26 cellular contexts compared by ENCODE assay signal in genomic region chrX:36609653-36610585, GRCh38.
A peak's percentile ranks its signal among the peaks of the same experiment; 100 is the strongest.
DNase-seq lines count a peak whose midpoint lies in the region; ATAC-seq, FAIRE-seq and TF ChIP-seq lines count a peak whose summit lies in the region.
"Had no signal": no experiment of that assay in that cellular context is flagged by ENCODE, and none has a peak within 500 bp of the region (broad histone marks: within the 10 kb centered on the region; RNA-seq: fewer than 3 reads in every experiment).

No MANE protein-coding gene starts in this region.

- no peak for FAIRE-seq in GM12878 (lab: Jason Lieb, UNC)
- FAIRE-seq: A204.1 had no signal

- H3K4me1 ChIP-seq in OCI-LY3 (ENCODE audit: low read length) (peaks cover 24% of the 10 kb centered on the region), GM12878 (ENCODE audit: control insufficient read depth, insufficient read depth, low read length) (no peaks in the 10 kb centered on the region)
- H3K4me1 ChIP-seq: BE2C, Caco-2, gastroesophageal sphincter, upper lobe of right lung had no signal

- RAD21 ChIA-PET in GM12878 (lab: Charles Lee; ENCODE audit: unreplicated experiment), result interaction anchor here (0.6 kb wide), 1 partner anchor 1200 kb away, joined by 3 read pairs; no protein-coding TSS in a partner anchor

- H3K9me3 ChIP-seq in OCI-LY3 (ENCODE audit: insufficient read depth, low read length) (no peaks in the 10 kb centered on the region), GM12878 (replicated peaks; ENCODE audit: control insufficient read depth, insufficient read depth, low read length) (no peaks in the 10 kb centered on the region)
- H3K9me3 ChIP-seq: BE2C, Caco-2, gastroesophageal sphincter, SK-N-SH, upper lobe of right lung had no signal

- no peaks in the 10 kb centered on the region for H3K36me3 Mint-ChIP-seq in chondrocyte (ENCODE audit: low read depth)
- H3K36me3 Mint-ChIP-seq: activated CD4-positive, alpha-beta memory T cell treated with anti-CD3 and anti-CD28 coated beads for 36 hours; naive B cell had no signal

- intact Hi-C loops in GM12878 (cut with micrococcal nuclease; ENCODE audit: unreplicated experiment), result no loop called here

- peak overlapping the region; percentile 42 for H3K4me3 ChIP-seq in OCI-LY3 (ENCODE audit: low read length)
- H3K4me3 ChIP-seq in GM12878, result no peak overlapping the region
- H3K4me3 ChIP-seq: gastroesophageal sphincter, GM23338, upper lobe of right lung had no signal

- TF ChIP-seq RAD21 in GM12878 (IDR thresholded peaks at IDR 0.05; ENCODE audit: insufficient read depth, low read depth, low read length), result no peak

- no peaks in the 10 kb centered on the region for H3K27me3 ChIP-seq in OCI-LY3 (ENCODE audit: low read depth, low read length)
- no peaks in the 10 kb centered on the region; a peak in 1 of 4 replicates for H3K27me3 ChIP-seq in GM12878 (replicated peaks in 1 of 2; ENCODE audit: control insufficient read depth in 2 of 2, insufficient read depth in 2 of 2, low read length in 1 of 2)
- H3K27me3 ChIP-seq: BE2C, gastroesophageal sphincter, upper lobe of right lung had no signal

- ATAC-seq in GM12878, result peak; percentile 66
- ATAC-seq: esophagus mucosa, gastroesophageal sphincter, GM23338, right cardiac atrium, upper lobe of right lung had no signal

- DNase-seq in SIG-M5 treated with dmso at 0.1 percent for 504 hours (lab: John Stamatoyannopoulos, UW; ENCODE audit: unreplicated experiment) (peak; percentile 2), SIG-M5 (lab: John Stamatoyannopoulos, UW) (no peak), GM12878 (ENCODE audit: low read depth, low spot score) (no peak), dermis blood vessel endothelial cell (no peak), chondrocyte (ENCODE audit: low spot score) (no peak), EL (no peak), epidermal melanocyte (ENCODE audit: insufficient read length, low spot score) (no peak)
- DNase-seq: activated CD4-positive, alpha-beta memory T cell treated with anti-CD3 and anti-CD28 coated beads for 36 hours; activated CD4-positive, CD25-positive, alpha-beta regulatory T cell; activated gamma-delta T cell; BE2C; Caco-2; kidney; mammary epithelial cell; naive B cell; NCI-H1436 treated with DMSO at 0.1 percent for 48 hours; NCI-H526; right cardiac atrium; SK-N-SH; T-helper 9 cell; upper lobe of right lung had no signal

- TF ChIP-seq POLR2A in GM12878 (IDR thresholded peaks at IDR 0.05; ENCODE audit: low read depth, low read length), result no peak

- peak overlapping the region; percentile 78 for H3K4me2 ChIP-seq in OCI-LY3 (ENCODE audit: low read length)
- no peak overlapping the region for H3K4me2 ChIP-seq in GM12878 (ENCODE audit: control insufficient read depth, insufficient read depth)
- H3K4me2 ChIP-seq: GM23338, SK-N-SH had no signal

- peak overlapping the region; percentile 70 for H3K27ac ChIP-seq in OCI-LY3 (ENCODE audit: low read length)
- no peak overlapping the region for H3K27ac ChIP-seq in GM12878 (ENCODE audit: control insufficient read depth, insufficient read depth)
- H3K27ac ChIP-seq: gastroesophageal sphincter, upper lobe of right lung had no signal

- POLR2A ChIA-PET in GM12878 (lab: Charles Lee), result no interaction called here

- peak in 1 of 2 experiments; percentile 30; a peak in 1 of 4 replicates for TF ChIP-seq EP300 in GM12878 (IDR thresholded peaks at IDR 0.05; ENCODE audit: borderline replicate concordance in 1 of 2, control insufficient read depth in 1 of 2, low read depth in 2 of 2, low read length in 2 of 2)

- H4K20me1 ChIP-seq in OCI-LY3 (ENCODE audit: insufficient read depth, low read length), result no peaks in the 10 kb centered on the region
- no peaks in the 10 kb centered on the region for H4K20me1 ChIP-seq in GM12878 (ENCODE audit: control insufficient read depth, insufficient read depth)

- H3K36me3 ChIP-seq in OCI-LY3 (replicated peaks; ENCODE audit: low read depth, low read length) (no peaks in the 10 kb centered on the region), GM12878 (ENCODE audit: control insufficient read depth in 2 of 2, insufficient read depth in 2 of 2, low read length in 1 of 2) (no peaks in the 10 kb centered on the region)
- H3K36me3 ChIP-seq: BE2C, gastroesophageal sphincter, upper lobe of right lung had no signal

- H3K9ac ChIP-seq in OCI-LY3 (ENCODE audit: low read length) (no peak overlapping the region), GM12878 (ENCODE audit: control insufficient read depth, insufficient read depth, low read length) (no peak overlapping the region)
- H3K9ac ChIP-seq: SK-N-SH had no signal

- H3K9me3 Mint-ChIP-seq in chondrocyte (ENCODE audit: low read depth), result peaks cover 20% of the 10 kb centered on the region
- H3K9me3 Mint-ChIP-seq: activated CD4-positive, alpha-beta memory T cell treated with anti-CD3 and anti-CD28 coated beads for 36 hours; GM23338 had no signal

- no TSS peak for BruUV-seq in GM12878 (replicated peaks; lab: Mats Ljungman, UMichigan)

- SMC1A ChIA-PET in GM12878 (lab: Charles Lee; ENCODE audit: uncharacterized antibody, unreplicated experiment), result no interaction called here

- CTCF ChIA-PET in GM12878 (lab: Yijun Ruan, JAX), result no interaction called here

- TF ChIP-seq CTCF in OCI-LY3 (IDR thresholded peaks at IDR 0.05; ENCODE audit: low read depth, low read length) (no peak), GM12878 (IDR thresholded peaks at IDR 0.05 in 2 of 3, conservative IDR thresholded peaks at IDR 0.05 in 1 of 3; ENCODE audit: control insufficient read depth in 2 of 3, extremely low read depth in 1 of 3, insufficient read depth in 1 of 3, low read depth in 3 of 3, low read length in 3 of 3) (no peak), chondrocyte (IDR thresholded peaks at IDR 0.05) (no peak)

- no peak overlapping the region for H3K4me3 Mint-ChIP-seq in chondrocyte (ENCODE audit: unreplicated experiment)
- H3K4me3 Mint-ChIP-seq: activated CD4-positive, alpha-beta memory T cell treated with anti-CD3 and anti-CD28 coated beads for 36 hours; GM23338; naive B cell had no signal

- no peaks in the 10 kb centered on the region for H3K27me3 Mint-ChIP-seq in chondrocyte (ENCODE audit: low read depth)
- H3K27me3 Mint-ChIP-seq: activated CD4-positive, alpha-beta memory T cell treated with anti-CD3 and anti-CD28 coated beads for 36 hours; naive B cell had no signal

- in situ Hi-C loops in GM12878 (cut with MboI), result no loop called here

- no peak overlapping the region for H2AFZ ChIP-seq in OCI-LY3 (ENCODE audit: low read depth, low read length)
- no peak overlapping the region for H2AFZ ChIP-seq in GM12878 (ENCODE audit: control insufficient read depth, low read depth, low read length)
- H2AFZ ChIP-seq: GM23338 had no signal

- no peak overlapping the region for H3K27ac Mint-ChIP-seq in chondrocyte (ENCODE audit: unreplicated experiment)
- H3K27ac Mint-ChIP-seq: activated CD4-positive, alpha-beta memory T cell treated with anti-CD3 and anti-CD28 coated beads for 36 hours; GM23338; naive B cell had no signal

- 4% methylated on average over 4 of the region's 4 CpGs for WGBS in GM12878 (ENCODE audit: insufficient coverage, insufficient replicate concordance, low lambda C conversion rate, missing lambda C conversion rate)

- H3K79me2 ChIP-seq in OCI-LY3 (ENCODE audit: low read length), result no peaks in the 10 kb centered on the region
- H3K79me2 ChIP-seq in GM12878 (ENCODE audit: control insufficient read depth, insufficient read depth, low read length), result no peaks in the 10 kb centered on the region

- no peaks in the 10 kb centered on the region for H3K4me1 Mint-ChIP-seq in chondrocyte (ENCODE audit: low read depth)
- H3K4me1 Mint-ChIP-seq: naive B cell had no signal

TF ChIP-seq in GM12878, 131 proteins besides CTCF, POLR2A, EP300 and RAD21:
- no peak for TF ChIP-seq RFX5 (IDR thresholded peaks at IDR 0.05; ENCODE audit: low read depth, low read length)
- no peak for TF ChIP-seq TCF12 (IDR thresholded peaks at IDR 0.05; ENCODE audit: low read depth, low read length)
- TF ChIP-seq ZBED1 (IDR thresholded peaks at IDR 0.05; ENCODE audit: borderline replicate concordance), result no peak
- peak; percentile 57; the same call in 1 of the 2 replicates for TF ChIP-seq SPI1 (IDR thresholded peaks at IDR 0.05; ENCODE audit: borderline replicate concordance, insufficient read depth, low read depth, low read length)
- no peak for TF ChIP-seq ZZZ3 (IDR thresholded peaks at IDR 0.05; ENCODE audit: control insufficient read depth, insufficient read length, low read depth)
- no peak for TF ChIP-seq ZNF274 (IDR thresholded peaks at IDR 0.05; ENCODE audit: insufficient read depth, insufficient read length)
- TF ChIP-seq SIX5 (IDR thresholded peaks at IDR 0.05; ENCODE audit: low read depth, low read length, severe bottlenecking), result no peak
- TF ChIP-seq ETV6 (conservative IDR thresholded peaks at IDR 0.05 in 1 of 2, IDR thresholded peaks at IDR 0.05 in 1 of 2; ENCODE audit: borderline replicate concordance in 1 of 2, low read depth in 1 of 2), result no peak
- TF ChIP-seq ATF7 (IDR thresholded peaks at IDR 0.05; ENCODE audit: low read depth), result peak; percentile 51; the same call in 1 of the 2 replicates
- TF ChIP-seq LARP7 (IDR thresholded peaks at IDR 0.05), result no peak
- no peak for TF ChIP-seq IRF4 (IDR thresholded peaks at IDR 0.05; ENCODE audit: low read depth, low read length)
- TF ChIP-seq NR2F1 (conservative IDR thresholded peaks at IDR 0.05), result peak; percentile 63; the same call in 1 of the 2 replicates
- no peak for TF ChIP-seq CBX5 (IDR thresholded peaks at IDR 0.05; ENCODE audit: low read depth)
- TF ChIP-seq IKZF2 (IDR thresholded peaks at IDR 0.05), result peak; percentile 23 to 46; a peak in 1 of 4 replicates
- no peak for TF ChIP-seq TCF3 (IDR thresholded peaks at IDR 0.05; ENCODE audit: borderline replicate concordance, insufficient read depth, low read depth, low read length)
- TF ChIP-seq DPF2 (IDR thresholded peaks at IDR 0.05), result no peak
